ENCODE assay signal across 8 cellular contexts in genomic region chr15:69161878-69162213, GRCh38. TPM values are rescaled to one million over a fixed set of nuclear protein-coding genes. Genes with fewer than 3 reads are reported as not detected.
DNase-seq lines count a peak whose midpoint lies in the region; ATAC-seq and TF ChIP-seq lines count a peak whose summit lies in the region.

No MANE protein-coding gene starts in this region.

- H3K27me3 Mint-ChIP-seq in naive thymus-derived CD4-positive, alpha-beta T cell, result peaks cover 0 to 43% (median 0%) of the 10 kb centered on the region in 5 donors

- H3K36me3 Mint-ChIP-seq in naive thymus-derived CD4-positive, alpha-beta T cell, result no peaks in the 10 kb centered on the region

- POLR2A ChIA-PET in AG04449 (lab: Yijun Ruan, JAX), result no interaction called here
- POLR2A ChIA-PET in naive thymus-derived CD4-positive, alpha-beta T cell (lab: Charles Lee), result interaction anchor here (0.6 to 1.0 kb wide), 2 partner anchors 192 to 291 kb away, joined by 4 read pairs; partner anchors contain the start of gene RPLP1

- H3K9ac ChIP-seq in Loucy (ENCODE audit: low read depth, low read length, poor library complexity, severe bottlenecking), result peak overlapping the region; percentile 79

- DNase-seq in AG04449 (ENCODE audit: low read depth, low spot score) (no peak), NCI-H1417 treated with DMSO at 0.1 percent for 48 hours (lab: John Stamatoyannopoulos, UW) (no peak), islet precursor cell (no peak)
- DNase-seq in naive thymus-derived CD4-positive, alpha-beta T cell, result no peak

- no peaks in the 10 kb centered on the region for H3K27me3 ChIP-seq in Loucy (ENCODE audit: insufficient read depth, low read length, poor library complexity, severe bottlenecking)
- H3K27me3 ChIP-seq in ectodermal cell (ENCODE audit: control insufficient read depth, insufficient read depth, low read length, poor library complexity, severe bottlenecking), result peaks cover 14% of the 10 kb centered on the region
- H3K27me3 ChIP-seq in naive thymus-derived CD4-positive, alpha-beta T cell (ENCODE audit: control insufficient read depth in 2 of 2, insufficient read depth in 2 of 2, low read length in 2 of 2), result no peaks in the 10 kb centered on the region

- H3K4me1 ChIP-seq in Loucy (ENCODE audit: insufficient read depth, low read length, poor library complexity, severe bottlenecking) (peaks cover 14% of the 10 kb centered on the region), ectodermal cell (ENCODE audit: control insufficient read depth, insufficient read depth, low read length) (no peaks in the 10 kb centered on the region)
- peaks cover 5 to 7% of the 10 kb centered on the region in 2 donors for H3K4me1 ChIP-seq in naive thymus-derived CD4-positive, alpha-beta T cell (ENCODE audit: control insufficient read depth in 2 of 2, insufficient read depth in 2 of 2, low read length in 2 of 2)

- H3K4me3 Mint-ChIP-seq in naive thymus-derived CD4-positive, alpha-beta T cell, result peak overlapping the region; percentile 90 to 100 (median 97)

- no peaks in the 10 kb centered on the region for H3F3A ChIP-seq in Loucy (ENCODE audit: low read depth)

- TF ChIP-seq CTCF in AG04449 (IDR thresholded peaks at IDR 0.05; ENCODE audit: insufficient read depth, low read length, missing control alignments) (no peak), Loucy (conservative IDR thresholded peaks at IDR 0.05; ENCODE audit: low read length) (no peak)

- no peaks in the 10 kb centered on the region for H3K9me2 ChIP-seq in Loucy (replicated peaks; ENCODE audit: low read depth, low read length)

- intact Hi-C loops in naive thymus-derived CD4-positive, alpha-beta T cell (cut with micrococcal nuclease), result loop anchor here (1.0 to 10.0 kb wide), 7 partner anchors 103 to 1620 kb away; partner anchors contain the start of genes CLN6 (in 1 of the 2), KIF23 (in 1 of the 2), MAP2K5 (in 1 of the 2) and RPLP1 (in 1 of the 2)

- no peaks in the 10 kb centered on the region for H3K9me3 Mint-ChIP-seq in naive thymus-derived CD4-positive, alpha-beta T cell

- CTCF ChIA-PET in AG04449 (lab: Yijun Ruan, JAX), result interaction anchor here (0.7 to 1.2 kb wide), 4 partner anchors 13 to 305 kb away, joined by 3 to 4 read pairs (median 3); no protein-coding TSS in a partner anchor
- CTCF ChIA-PET in naive thymus-derived CD4-positive, alpha-beta T cell (lab: Charles Lee), result no interaction called here

- H3K79me2 ChIP-seq in Loucy (ENCODE audit: insufficient read depth, low read length), result no peaks in the 10 kb centered on the region

- WGBS in ectodermal cell, 2 experiments, result 25 to 27% methylated on average over 5 of the region's 5 CpGs

- H3K4me2 ChIP-seq in Loucy (ENCODE audit: low read depth, low read length, poor library complexity, severe bottlenecking), result peak overlapping the region; percentile 81

- no peaks in the 10 kb centered on the region for H4K20me1 ChIP-seq in Loucy (ENCODE audit: insufficient read depth, low read length, poor library complexity, severe bottlenecking)

- peak overlapping the region; percentile 95 for H2AFZ ChIP-seq in Loucy (ENCODE audit: low read length)

- no peaks in the 10 kb centered on the region for H3K9me3 ChIP-seq in Loucy (ENCODE audit: insufficient read depth, low read depth, low read length)
- H3K9me3 ChIP-seq in ectodermal cell (ENCODE audit: control insufficient read depth, low read length), result no peaks in the 10 kb centered on the region
- no peaks in the 10 kb centered on the region for H3K9me3 ChIP-seq in naive thymus-derived CD4-positive, alpha-beta T cell (ENCODE audit: control insufficient read depth in 2 of 3, low read length in 3 of 3)

- ATAC-seq in naive thymus-derived CD4-positive, alpha-beta T cell, result no peak
- no peak for ATAC-seq in HG03520 (IDR thresholded peaks at IDR 0.05; ENCODE audit: unreplicated experiment)
- no peak for ATAC-seq in GM18873 (IDR thresholded peaks at IDR 0.05; ENCODE audit: low FRiP score, unreplicated experiment)

- H3K4me3 ChIP-seq in AG04449 (ENCODE audit: low read depth, low read length) (peak overlapping the region; percentile 87), Loucy (ENCODE audit: low read length, poor library complexity, severe bottlenecking) (peak overlapping the region; percentile 88), ectodermal cell (ENCODE audit: insufficient read depth, low read depth, low read length) (peak overlapping the region; percentile 83)
- H3K4me3 ChIP-seq in naive thymus-derived CD4-positive, alpha-beta T cell (ENCODE audit: low read length), result peak overlapping the region; percentile 92

- no peak overlapping the region for H3K27ac ChIP-seq in ectodermal cell (ENCODE audit: insufficient read depth, low read depth, low read length, poor library complexity, severe bottlenecking)
- H3K27ac ChIP-seq in naive thymus-derived CD4-positive, alpha-beta T cell (ENCODE audit: low read depth, low read length), result peak overlapping the region; percentile 76

- H3K4me1 Mint-ChIP-seq in naive thymus-derived CD4-positive, alpha-beta T cell, result peaks cover 12 to 26% (median 18%) of the 10 kb centered on the region in 7 donors

- H3K27ac Mint-ChIP-seq in naive thymus-derived CD4-positive, alpha-beta T cell, result peak overlapping the region in 5 of 9 donors; percentile 11 to 94 (median 86)

- no peaks in the 10 kb centered on the region for H3K36me3 ChIP-seq in Loucy (ENCODE audit: insufficient read depth, low read length)
- H3K36me3 ChIP-seq in ectodermal cell (ENCODE audit: control insufficient read depth, insufficient read depth, low read length), result no peaks in the 10 kb centered on the region
- peaks cover 0 to 5% (median 0%) of the 10 kb centered on the region in 3 experiments for H3K36me3 ChIP-seq in naive thymus-derived CD4-positive, alpha-beta T cell (ENCODE audit: control insufficient read depth in 2 of 3, insufficient read depth in 3 of 3, low read length in 3 of 3)

RNA-seq across cellular contexts. Expression of gene GLCE, which starts 1.4 kb away (rescaled TPM):
- 9.5 TPM for polyA plus RNA-seq in ectodermal cell (2013, experiment 1 of 4)
- 10.5 TPM for polyA plus RNA-seq in ectodermal cell (2013, experiment 2 of 4)
- 9.8 TPM for polyA plus RNA-seq in ectodermal cell (2013, experiment 3 of 4)
- polyA plus RNA-seq in ectodermal cell (2013, experiment 4 of 4), result 9.4 TPM
- total RNA-seq in naive thymus-derived CD4-positive, alpha-beta T cell, result 1 to 10 TPM; 3.0 to 6.1 (median 5.4) TPM
- 1 to 10 TPM; 8.1 to 8.8 TPM for polyA plus RNA-seq in naive thymus-derived CD4-positive, alpha-beta T cell
